ENCODE assay signal across 8 cellular contexts in genomic region chr10:43395571-43396060, GRCh38. TPM values are rescaled to one million over a fixed set of nuclear protein-coding genes. Genes with fewer than 3 reads are reported as not detected.
DNase-seq lines count a peak whose midpoint lies in the region; ATAC-seq, FAIRE-seq and TF ChIP-seq lines count a peak whose summit lies in the region.

No MANE protein-coding gene starts in this region.

- H3K4me1 ChIP-seq in ES-I3 (ENCODE audit: insufficient read depth, low read length) (peaks cover 29% of the 10 kb centered on the region), Peyer's patch (peaks cover 0 to 61% (median 21%) of the 10 kb centered on the region in 4 donors), tibial nerve (peaks cover 0 to 90% (median 40%) of the 10 kb centered on the region in 4 donors)

- peak overlapping the region; percentile 92 for H3K27ac Mint-ChIP-seq in memory B cell

- H3K9me3 ChIP-seq in ES-I3 (ENCODE audit: control insufficient read depth, insufficient read depth, low read length) (no peaks in the 10 kb centered on the region), Peyer's patch (no peaks in the 10 kb centered on the region), tibial nerve (no peaks in the 10 kb centered on the region)

- H3K9me3 Mint-ChIP-seq in memory B cell = no peaks in the 10 kb centered on the region

- H3K4me3 ChIP-seq in Peyer's patch (peak overlapping the region; percentile 87 to 93 (median 92)), bronchial epithelial cell (ENCODE audit: low read depth, low read length) (peak overlapping the region; percentile 33), tibial nerve (peak overlapping the region; percentile 62 to 91 (median 82))

- H3K36me3 ChIP-seq in ES-I3 (ENCODE audit: insufficient read depth, low read length) (peaks cover 23% of the 10 kb centered on the region), Peyer's patch (peaks cover 0 to 38% (median 0%) of the 10 kb centered on the region in 3 donors), bronchial epithelial cell (ENCODE audit: control insufficient read depth, insufficient read depth, low read length) (peaks cover 19% of the 10 kb centered on the region), tibial nerve (peaks cover 0 to 53% (median 11%) of the 10 kb centered on the region in 3 donors)

- H3K4me1 Mint-ChIP-seq in memory B cell = peaks cover 54% of the 10 kb centered on the region

- peaks cover 28% of the 10 kb centered on the region for H3K36me3 Mint-ChIP-seq in memory B cell

- peak overlapping the region; percentile 94 for H3K4me3 Mint-ChIP-seq in memory B cell

- 4 to 15% methylated on average over 18 of the region's 18 CpGs for WGBS in tibial nerve, 2 donors

- no peaks in the 10 kb centered on the region for H3K27me3 Mint-ChIP-seq in memory B cell

- TF ChIP-seq POLR2A in Peyer's patch (IDR thresholded peaks at IDR 0.05) (no peak), tibial nerve (IDR thresholded peaks at IDR 0.05) (no peak)

- peak overlapping the region; percentile 98 to 100 (median 100) for H3K27ac ChIP-seq in Peyer's patch
- peak overlapping the region; percentile 97 to 100 (median 99) for H3K27ac ChIP-seq in tibial nerve

- peak overlapping the region; percentile 99 for H3K9ac ChIP-seq in ES-I3 (ENCODE audit: low read depth, low read length)

- no peak for TF ChIP-seq EP300 in tibial nerve (IDR thresholded peaks at IDR 0.05)

- DNase-seq in Peyer's patch (peak; percentile 41 to 74 (median 67)), bronchial epithelial cell (ENCODE audit: low read depth) (no peak), memory B cell (ENCODE audit: low spot score in 2 of 2) (no peak), tibial nerve (ENCODE audit: low spot score in 2 of 2) (no peak), COR-L47 (lab: John Stamatoyannopoulos, UW) (no peak), GM10266 (ENCODE audit: extremely low spot score) (no peak), AG08396 (ENCODE audit: low spot score) (no peak)

- ATAC-seq in memory B cell (ENCODE audit: low read depth) = no peak

- TF ChIP-seq CTCF in Peyer's patch (IDR thresholded peaks at IDR 0.05) = no peak
- TF ChIP-seq CTCF in bronchial epithelial cell (IDR thresholded peaks at IDR 0.05; ENCODE audit: insufficient read depth, low read length, severe bottlenecking) = no peak
- TF ChIP-seq CTCF in tibial nerve (IDR thresholded peaks at IDR 0.05) = no peak
- no peak for TF ChIP-seq CTCF in GM10266 (IDR thresholded peaks at IDR 0.05; ENCODE audit: control insufficient read depth, insufficient read depth, low read depth, missing control alignments)

- FAIRE-seq in bronchial epithelial cell (lab: Jason Lieb, UNC) = no peak

- H3K27me3 ChIP-seq in Peyer's patch (no peaks in the 10 kb centered on the region), bronchial epithelial cell (ENCODE audit: control insufficient read depth, insufficient read depth, low read length) (no peaks in the 10 kb centered on the region), tibial nerve (no peaks in the 10 kb centered on the region)

RNA-seq across cellular contexts. Expression of gene HNRNPF, which starts 13.4 kb away (rescaled TPM):
- total RNA-seq in Peyer's patch = 100 to 1,000 TPM; 145 to 177 (median 160) TPM
- 307 and 351 TPM in 2 replicates for total RNA-seq in bronchial epithelial cell
- total RNA-seq in tibial nerve = 100 to 1,000 TPM; 112 to 136 (median 134) TPM

RNA-seq across cellular contexts. Expression of gene FXYD4, which starts 24.2 kb away (rescaled TPM):
- total RNA-seq in Peyer's patch (not detected), bronchial epithelial cell (not detected in 2 replicates), tibial nerve (not detected)

RNA-seq across cellular contexts. Expression of gene ZNF487, which starts 41.3 kb away (rescaled TPM):
- total RNA-seq in Peyer's patch (10 to 100 TPM; 21.5 to 51.7 (median 26.9) TPM), bronchial epithelial cell (2.1 and 3.2 TPM in 2 replicates), tibial nerve (10 to 100 TPM in 3 of 4 donors, 1 to 10 TPM in 1; 7.3 to 23.7 (median 18.3) TPM)

Comparison
In these comparisons a context has a peak if more than half of its experiments do, and no peak if none do; other contexts are left out.
1. DNase-seq: peak in Peyer's patch (3 of 3); none in bronchial epithelial cell (single experiment), memory B cell (0 of 2), tibial nerve (0 of 2), COR-L47 (single experiment), GM10266 (single experiment) and AG08396 (single experiment).
2. H3K4me3 ChIP-seq: peak in every context shown above with its lines; median percentile 92 in Peyer's patch; 82 in tibial nerve; 33 in bronchial epithelial cell.